ENCODE assay signal across 8 cellular contexts in genomic region chr11:7513210-7514098, GRCh38. TPM values are rescaled to one million over a fixed set of nuclear protein-coding genes. Genes with fewer than 3 reads are reported as not detected.
A peak's percentile ranks its signal among the peaks of the same experiment; 100 is the strongest.
DNase-seq lines count a peak whose midpoint lies in the region; ATAC-seq and TF ChIP-seq lines count a peak whose summit lies in the region.

TSS of gene PPFIBP2 (plus strand) at chr11:7513999. CDS start at chr11:7549476, 35,477 bp downstream.

- intact Hi-C loops in CD8-positive, alpha-beta T cell (cut with DNase I, micrococcal nuclease), result loop anchor here (1.0 to 10.0 kb wide), 16 partner anchors 14 to 1279 kb away; partner anchors contain the start of genes RPL27A (in 2 of the 2), TRIM66 (in 2 of the 2), APBB1 (in 1 of the 2) and CNGA4 (in 1 of the 2)
- intact Hi-C loops in naive thymus-derived CD4-positive, alpha-beta T cell (cut with micrococcal nuclease), result loop anchor here (1.0 to 10.0 kb wide), 21 partner anchors 14 to 1821 kb away; partner anchors contain the start of genes EIF3F (in 2 of the 2), FHIP1B (in 2 of the 2), ARFIP2 (in 1 of the 2) and CNGA4 (in 1 of the 2)

- H3K9me3 Mint-ChIP-seq in CD8-positive, alpha-beta T cell, result no peaks in the 10 kb centered on the region
- no peaks in the 10 kb centered on the region for H3K9me3 Mint-ChIP-seq in activated T-cell treated with anti-CD3 and anti-CD28 coated beads, Interleukin-2, amount 50 U/mL, for 72 hours
- H3K9me3 Mint-ChIP-seq in naive thymus-derived CD4-positive, alpha-beta T cell, result peaks cover 0 to 3% (median 0%) of the 10 kb centered on the region in 11 donors
- H3K9me3 Mint-ChIP-seq in stimulated activated memory B cell treated with anti-CD40 and anti-IgM and Interleukin-4, amounts not matched to agents 10 μg/mL and 1 μg/mL and 100 μg/mL, for 72 hours, result peaks cover 6% of the 10 kb centered on the region

- no peak within 1 kb of the TSS for H2AFZ ChIP-seq in OCI-LY3 (ENCODE audit: low read depth, low read length)

- TF ChIP-seq CTCF in CD8-positive, alpha-beta T cell (IDR thresholded peaks at IDR 0.05), result peak; percentile 68
- peak; percentile 86 for TF ChIP-seq CTCF in OCI-LY3 (IDR thresholded peaks at IDR 0.05; ENCODE audit: low read depth, low read length)

- H4K20me1 ChIP-seq in OCI-LY3 (ENCODE audit: insufficient read depth, low read length), result peaks cover 14% of the 10 kb centered on the region

- H3K4me3 ChIP-seq in CD8-positive, alpha-beta T cell (ENCODE audit: low read depth, low read length), result peak within 1 kb of the TSS; percentile 93
- H3K4me3 ChIP-seq in OCI-LY3 (ENCODE audit: low read length), result peak within 1 kb of the TSS; percentile 94
- peak within 1 kb of the TSS; percentile 94 for H3K4me3 ChIP-seq in naive thymus-derived CD4-positive, alpha-beta T cell (ENCODE audit: low read length)

- peak within 1 kb of the TSS; percentile 95 for H3K4me2 ChIP-seq in OCI-LY3 (ENCODE audit: low read length)

- peak within 1 kb of the TSS; percentile 97 for H3K9ac ChIP-seq in OCI-LY3 (ENCODE audit: low read length)

- peak; percentile 84 for ATAC-seq in CD8-positive, alpha-beta T cell
- ATAC-seq in GM19351 (IDR thresholded peaks at IDR 0.05; ENCODE audit: unreplicated experiment) (peak; percentile 60), HG03469 (IDR thresholded peaks at IDR 0.05; ENCODE audit: unreplicated experiment) (peak; percentile 32)
- peak; percentile 90 to 93 for ATAC-seq in activated T-cell treated with anti-CD3 and anti-CD28 coated beads, Interleukin-2, amount 50 U/mL, for 72 hours (replicated peaks in 1 of 2)
- peak; percentile 93 for ATAC-seq in naive thymus-derived CD4-positive, alpha-beta T cell
- ATAC-seq in stimulated activated memory B cell treated with anti-CD40 and anti-IgM and Interleukin-4, amounts not matched to agents 10 μg/mL and 1 μg/mL and 100 μg/mL, for 72 hours, result peak; percentile 90

- H3K27ac ChIP-seq in CD8-positive, alpha-beta T cell (ENCODE audit: low read depth, low read length), result peak within 1 kb of the TSS; percentile 84
- H3K27ac ChIP-seq in OCI-LY3 (ENCODE audit: low read length), result peak within 1 kb of the TSS; percentile 94
- H3K27ac ChIP-seq in naive thymus-derived CD4-positive, alpha-beta T cell (ENCODE audit: low read depth, low read length), result peak within 1 kb of the TSS; percentile 91

- H3K36me3 Mint-ChIP-seq in CD8-positive, alpha-beta T cell, result peaks cover 3% of the 10 kb centered on the region
- H3K36me3 Mint-ChIP-seq in activated T-cell treated with anti-CD3 and anti-CD28 coated beads, Interleukin-2, amount 50 U/mL, for 72 hours (ENCODE audit: insufficient read depth in 2 of 2), result no peaks in the 10 kb centered on the region
- H3K36me3 Mint-ChIP-seq in naive thymus-derived CD4-positive, alpha-beta T cell, result peaks cover 0 to 10% (median 3%) of the 10 kb centered on the region in 5 donors
- peaks cover 23% of the 10 kb centered on the region for H3K36me3 Mint-ChIP-seq in stimulated activated memory B cell treated with anti-CD40 and anti-IgM and Interleukin-4, amounts not matched to agents 10 μg/mL and 1 μg/mL and 100 μg/mL, for 72 hours

- CTCF ChIA-PET in CD8-positive, alpha-beta T cell (lab: Charles Lee), result interaction anchor here (0.6 to 3.6 kb wide), 21 partner anchors 9 to 492 kb away, joined by 3 to 18 read pairs (median 4); no protein-coding TSS in a partner anchor
- CTCF ChIA-PET in naive thymus-derived CD4-positive, alpha-beta T cell (lab: Charles Lee), result interaction anchor here (0.6 to 6.0 kb wide), 19 partner anchors 8 to 369 kb away, joined by 3 to 50 read pairs (median 4); no protein-coding TSS in a partner anchor

- peaks cover 57% of the 10 kb centered on the region for H3K4me1 Mint-ChIP-seq in CD8-positive, alpha-beta T cell (ENCODE audit: low read depth)
- H3K4me1 Mint-ChIP-seq in activated T-cell treated with anti-CD3 and anti-CD28 coated beads, Interleukin-2, amount 50 U/mL, for 72 hours (ENCODE audit: low read depth), result peaks cover 50% of the 10 kb centered on the region
- peaks cover 11 to 65% (median 51%) of the 10 kb centered on the region in 7 donors for H3K4me1 Mint-ChIP-seq in naive thymus-derived CD4-positive, alpha-beta T cell
- peaks cover 73% of the 10 kb centered on the region for H3K4me1 Mint-ChIP-seq in stimulated activated memory B cell treated with anti-CD40 and anti-IgM and Interleukin-4, amounts not matched to agents 10 μg/mL and 1 μg/mL and 100 μg/mL, for 72 hours

- H3K27ac Mint-ChIP-seq in CD8-positive, alpha-beta T cell, result peak within 1 kb of the TSS; percentile 96
- H3K27ac Mint-ChIP-seq in activated T-cell treated with anti-CD3 and anti-CD28 coated beads, Interleukin-2, amount 50 U/mL, for 72 hours, result peak within 1 kb of the TSS; percentile 95
- peak within 1 kb of the TSS in 8 of 9 donors; percentile 86 to 98 (median 96) for H3K27ac Mint-ChIP-seq in naive thymus-derived CD4-positive, alpha-beta T cell
- H3K27ac Mint-ChIP-seq in stimulated activated memory B cell treated with anti-CD40 and anti-IgM and Interleukin-4, amounts not matched to agents 10 μg/mL and 1 μg/mL and 100 μg/mL, for 72 hours, result no peak within 1 kb of the TSS

- DNase-seq in CD8-positive, alpha-beta T cell, result peak; percentile 67 to 89 (median 82)
- peak; percentile 88 to 93 for DNase-seq in activated T-cell treated with anti-CD3 and anti-CD28 coated beads, Interleukin-2, amount 50 U/mL, for 72 hours
- peak; percentile 69 for DNase-seq in fibroblast of gingiva (ENCODE audit: low read depth)
- peak; percentile 75 to 92 (median 85) for DNase-seq in naive thymus-derived CD4-positive, alpha-beta T cell

- H3K4me1 ChIP-seq in CD8-positive, alpha-beta T cell (ENCODE audit: insufficient read depth, low read length), result peaks cover 43% of the 10 kb centered on the region
- H3K4me1 ChIP-seq in OCI-LY3 (ENCODE audit: low read length), result peaks cover 57% of the 10 kb centered on the region
- peaks cover 4 to 39% of the 10 kb centered on the region in 2 donors for H3K4me1 ChIP-seq in naive thymus-derived CD4-positive, alpha-beta T cell (ENCODE audit: control insufficient read depth in 2 of 2, insufficient read depth in 2 of 2, low read length in 2 of 2)

- no peaks in the 10 kb centered on the region for H3K27me3 ChIP-seq in CD8-positive, alpha-beta T cell (ENCODE audit: insufficient read depth, low read length)
- H3K27me3 ChIP-seq in OCI-LY3 (ENCODE audit: low read depth, low read length), result no peaks in the 10 kb centered on the region
- no peaks in the 10 kb centered on the region for H3K27me3 ChIP-seq in naive thymus-derived CD4-positive, alpha-beta T cell (ENCODE audit: control insufficient read depth in 2 of 2, insufficient read depth in 2 of 2, low read length in 2 of 2)

- H3K79me2 ChIP-seq in OCI-LY3 (ENCODE audit: low read length), result peaks cover 47% of the 10 kb centered on the region

- POLR2A ChIA-PET in CD8-positive, alpha-beta T cell (lab: Charles Lee), result interaction anchor here (1.0 to 2.6 kb wide), 3 partner anchors 8 to 47 kb away, joined by 3 to 9 read pairs (median 3); no protein-coding TSS in a partner anchor
- POLR2A ChIA-PET in naive thymus-derived CD4-positive, alpha-beta T cell (lab: Charles Lee), result interaction anchor here (0.7 to 7.1 kb wide), 9 partner anchors 10 to 42 kb away, joined by 3 to 45 read pairs (median 4); no protein-coding TSS in a partner anchor

- no peaks in the 10 kb centered on the region for H3K9me3 ChIP-seq in CD8-positive, alpha-beta T cell (ENCODE audit: low read length)
- H3K9me3 ChIP-seq in OCI-LY3 (ENCODE audit: insufficient read depth, low read length), result no peaks in the 10 kb centered on the region
- H3K9me3 ChIP-seq in naive thymus-derived CD4-positive, alpha-beta T cell (ENCODE audit: control insufficient read depth in 2 of 3, low read length in 3 of 3), result no peaks in the 10 kb centered on the region

- no peaks in the 10 kb centered on the region for H3K36me3 ChIP-seq in CD8-positive, alpha-beta T cell (ENCODE audit: insufficient read depth, low read length)
- peaks cover 7% of the 10 kb centered on the region for H3K36me3 ChIP-seq in OCI-LY3 (replicated peaks; ENCODE audit: low read depth, low read length)
- peaks cover 0 to 5% (median 0%) of the 10 kb centered on the region in 3 experiments for H3K36me3 ChIP-seq in naive thymus-derived CD4-positive, alpha-beta T cell (ENCODE audit: control insufficient read depth in 2 of 3, insufficient read depth in 3 of 3, low read length in 3 of 3)

- H3K4me3 Mint-ChIP-seq in CD8-positive, alpha-beta T cell, result peak within 1 kb of the TSS; percentile 96
- H3K4me3 Mint-ChIP-seq in activated T-cell treated with anti-CD3 and anti-CD28 coated beads, Interleukin-2, amount 50 U/mL, for 72 hours, result peak within 1 kb of the TSS; percentile 92 to 95
- H3K4me3 Mint-ChIP-seq in naive thymus-derived CD4-positive, alpha-beta T cell, result peak within 1 kb of the TSS; percentile 92 to 98 (median 95)
- H3K4me3 Mint-ChIP-seq in stimulated activated memory B cell treated with anti-CD40 and anti-IgM and Interleukin-4, amounts not matched to agents 10 μg/mL and 1 μg/mL and 100 μg/mL, for 72 hours, result peak within 1 kb of the TSS; percentile 89

- H3K27me3 Mint-ChIP-seq in CD8-positive, alpha-beta T cell (ENCODE audit: low read depth), result no peaks in the 10 kb centered on the region
- no peaks in the 10 kb centered on the region for H3K27me3 Mint-ChIP-seq in activated T-cell treated with anti-CD3 and anti-CD28 coated beads, Interleukin-2, amount 50 U/mL, for 72 hours (ENCODE audit: low read depth)
- H3K27me3 Mint-ChIP-seq in naive thymus-derived CD4-positive, alpha-beta T cell, result peaks cover 0 to 23% (median 0%) of the 10 kb centered on the region in 5 donors
- no peaks in the 10 kb centered on the region for H3K27me3 Mint-ChIP-seq in stimulated activated memory B cell treated with anti-CD40 and anti-IgM and Interleukin-4, amounts not matched to agents 10 μg/mL and 1 μg/mL and 100 μg/mL, for 72 hours

RNA-seq across cellular contexts. Expression of gene PPFIBP2, which starts in this region (rescaled TPM):
- 10 to 100 TPM; 21.6 to 26.7 TPM for total RNA-seq in CD8-positive, alpha-beta T cell
- total RNA-seq in activated T-cell treated with anti-CD3 and anti-CD28 coated beads, Interleukin-2, amount 50 U/mL, for 72 hours, result 10 to 100 TPM; 27.5 to 30.6 TPM
- total RNA-seq in naive thymus-derived CD4-positive, alpha-beta T cell, result 10 to 100 TPM in 4 of 5 experiments, 1 to 10 TPM in 1; 5.7 to 55.6 (median 45.9) TPM
- 10 to 100 TPM in 1 of 2 donors, 1 to 10 TPM in 1; 7.0 to 29.4 TPM for polyA plus RNA-seq in naive thymus-derived CD4-positive, alpha-beta T cell

Comparison
In these comparisons a context has a peak if more than half of its experiments do, and no peak if none do; other contexts are left out.
1. Peak in every context shown above with its lines: DNase-seq, ATAC-seq, H3K4me3 ChIP-seq and H3K27ac ChIP-seq.
2. ATAC-seq: peak in every context shown above with its lines; median percentile 93 in naive thymus-derived CD4-positive, alpha-beta T cell; 92 in activated T-cell treated with anti-CD3 and anti-CD28 coated beads, Interleukin-2, amount 50 U/mL, for 72 hours; 90 in stimulated activated memory B cell treated with anti-CD40 and anti-IgM and Interleukin-4, amounts not matched to agents 10 μg/mL and 1 μg/mL and 100 μg/mL, for 72 hours; 84 in CD8-positive, alpha-beta T cell; 60 in GM19351; 32 in HG03469.